Comparison of ENCODE assay signal across 19 cellular contexts in the genomic region with DNA sequence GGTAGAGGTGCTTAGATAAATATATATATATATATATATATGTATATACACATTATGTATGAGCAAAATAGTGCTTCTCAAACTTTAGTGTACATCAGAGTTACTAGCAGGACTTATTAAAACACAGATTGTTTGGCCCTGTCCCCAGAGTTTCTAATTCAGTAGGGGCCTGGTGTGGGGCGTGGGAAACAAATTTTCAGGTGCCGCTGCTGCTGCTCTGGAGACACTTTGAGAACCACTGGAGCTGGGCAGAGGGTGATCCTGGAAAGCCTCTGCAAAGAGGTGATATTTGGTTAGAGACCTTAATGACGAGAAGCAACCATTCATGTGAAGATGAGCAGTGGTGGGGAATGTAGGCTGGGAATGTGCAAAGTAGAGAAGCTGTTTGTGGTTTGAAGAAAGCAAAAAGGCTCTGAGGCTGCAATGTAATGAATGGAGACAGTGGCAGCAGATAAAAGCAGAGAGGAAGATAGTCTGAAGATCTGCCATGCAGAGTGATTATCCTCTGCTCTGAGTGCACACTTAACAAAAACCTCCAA.
A peak's percentile ranks its signal among the peaks of the same experiment; 100 is the strongest.
DNase-seq lines count a peak whose midpoint lies in the region; ATAC-seq and TF ChIP-seq lines count a peak whose summit lies in the region.
"Had no signal": no experiment of that assay in that cellular context is flagged by ENCODE, and none has a peak within 500 bp of the region (broad histone marks: within the 10 kb centered on the region; RNA-seq: fewer than 3 reads in every experiment).

No MANE protein-coding gene starts in this region.

- H3K79me1 ChIP-seq in H9 (ENCODE audit: insufficient read depth, low read depth, low read length, poor library complexity, severe bottlenecking) = no peaks in the 10 kb centered on the region

- no peak overlapping the region for H3K18ac ChIP-seq in H9 (ENCODE audit: insufficient read length, low read depth, low read length)

- peak overlapping the region in 2 of 3 donors; percentile 39 to 57 for H3K27ac Mint-ChIP-seq in CD4-positive, CD25-positive, alpha-beta regulatory T cell
- H3K27ac Mint-ChIP-seq in H9 = peak overlapping the region in 2 of 3 experiments; percentile 9 to 14; a peak in 4 of 7 replicates
- H3K27ac Mint-ChIP-seq in endodermal cell = no peak overlapping the region
- H3K27ac Mint-ChIP-seq in naive thymus-derived CD4-positive, alpha-beta T cell = peak overlapping the region in 5 of 9 donors; percentile 1 to 68 (median 42)
- no peak overlapping the region for H3K27ac Mint-ChIP-seq in activated T-cell treated with anti-CD3 and anti-CD28 coated beads, Interleukin-2, amount 50 U/mL, for 72 hours
- H3K27ac Mint-ChIP-seq: HFFc6, IgD-negative memory B cell had no signal

- H3K4me1 ChIP-seq in CD4-positive, CD25-positive, alpha-beta regulatory T cell (ENCODE audit: control insufficient read depth, insufficient read depth, low read length, poor library complexity, severe bottlenecking) = peaks cover 22% of the 10 kb centered on the region
- H3K4me1 ChIP-seq in H9 (ENCODE audit: insufficient read depth, low read length) = no peaks in the 10 kb centered on the region; the same call in 1 of the 2 replicates
- peaks cover 3% of the 10 kb centered on the region for H3K4me1 ChIP-seq in endodermal cell (ENCODE audit: control insufficient read depth, insufficient read depth, low read length)
- peaks cover 0 to 34% of the 10 kb centered on the region in 2 donors for H3K4me1 ChIP-seq in naive thymus-derived CD4-positive, alpha-beta T cell (ENCODE audit: control insufficient read depth in 2 of 2, insufficient read depth in 2 of 2, low read length in 2 of 2)
- peaks cover 0 to 56% (median 7%) of the 10 kb centered on the region in 3 donors for H3K4me1 ChIP-seq in gastroesophageal sphincter

- no peak overlapping the region for H3T11ph ChIP-seq in H9 (ENCODE audit: low read length)

- H3K27me3 ChIP-seq in CD4-positive, CD25-positive, alpha-beta regulatory T cell (ENCODE audit: control insufficient read depth, insufficient read depth, low read length) = no peaks in the 10 kb centered on the region
- H3K27me3 ChIP-seq in H9 (ENCODE audit: insufficient read depth, low read length) (no peaks in the 10 kb centered on the region), endodermal cell (ENCODE audit: control insufficient read depth, insufficient read depth, low read length, poor library complexity, severe bottlenecking) (no peaks in the 10 kb centered on the region), gastroesophageal sphincter (no peaks in the 10 kb centered on the region)
- H3K27me3 ChIP-seq in naive thymus-derived CD4-positive, alpha-beta T cell (ENCODE audit: control insufficient read depth in 2 of 2, insufficient read depth in 2 of 2, low read length in 2 of 2) = no peaks in the 10 kb centered on the region

- CTCF ChIA-PET in naive thymus-derived CD4-positive, alpha-beta T cell (lab: Charles Lee) = interaction anchor here (1.3 kb wide), 1 partner anchor 9 kb away, joined by 3 read pairs; no protein-coding TSS in a partner anchor

- H3K14ac ChIP-seq in H9 (ENCODE audit: insufficient read depth, low read length) = no peak overlapping the region

- H3K36me3 Mint-ChIP-seq in CD4-positive, CD25-positive, alpha-beta regulatory T cell = peaks cover 7% of the 10 kb centered on the region
- H3K36me3 Mint-ChIP-seq in H9 (ENCODE audit: insufficient read depth in 1 of 3, low read depth in 3 of 3) (peaks cover 0 to 6% (median 0%) of the 10 kb centered on the region in 3 experiments; a peak in 1 of 7 replicates), endodermal cell (ENCODE audit: low read depth) (no peaks in the 10 kb centered on the region)
- peaks cover 0 to 4% (median 0%) of the 10 kb centered on the region in 5 donors for H3K36me3 Mint-ChIP-seq in naive thymus-derived CD4-positive, alpha-beta T cell
- H3K36me3 Mint-ChIP-seq in activated T-cell treated with anti-CD3 and anti-CD28 coated beads, Interleukin-2, amount 50 U/mL, for 72 hours (ENCODE audit: insufficient read depth in 2 of 2) = peaks cover 0 to 1% of the 10 kb centered on the region in 2 donors
- H3K36me3 Mint-ChIP-seq: IgD-negative memory B cell had no signal

- no peak overlapping the region for H3K27ac ChIP-seq in CD4-positive, CD25-positive, alpha-beta regulatory T cell (ENCODE audit: insufficient read depth, low read length, poor library complexity, severe bottlenecking)
- no peak overlapping the region for H3K27ac ChIP-seq in H9 (ENCODE audit: insufficient read length, low read depth, low read length)
- H3K27ac ChIP-seq in endodermal cell (ENCODE audit: low read depth, low read length) = no peak overlapping the region
- no peak overlapping the region for H3K27ac ChIP-seq in naive thymus-derived CD4-positive, alpha-beta T cell (ENCODE audit: low read depth, low read length)
- H3K27ac ChIP-seq in gastroesophageal sphincter = no peak overlapping the region
- H3K27ac ChIP-seq: SK-N-MC had no signal

- H2BK5ac ChIP-seq in H9 (ENCODE audit: insufficient read length, low read length) = no peak overlapping the region

- H3K4me2 ChIP-seq in H9 (ENCODE audit: insufficient read depth, insufficient read length, low read length) = no peak overlapping the region

- TF ChIP-seq EP300 in gastroesophageal sphincter (IDR thresholded peaks at IDR 0.05) = no peak

- no peak overlapping the region for H4K91ac ChIP-seq in H9 (ENCODE audit: insufficient read length, low read depth, low read length)

- no peak for ATAC-seq in CD4-positive, CD25-positive, alpha-beta regulatory T cell (ENCODE audit: low read depth in 2 of 2)
- peak; percentile 22 for ATAC-seq in naive thymus-derived CD4-positive, alpha-beta T cell
- no peak for ATAC-seq in activated T-cell treated with anti-CD3 and anti-CD28 coated beads, Interleukin-2, amount 50 U/mL, for 72 hours (replicated peaks in 1 of 2)
- ATAC-seq in gastroesophageal sphincter = no peak

- no peak overlapping the region for H3K56ac ChIP-seq in H9 (ENCODE audit: insufficient read length, low read depth, low read length)

- no peak for TF ChIP-seq POLR2A in gastroesophageal sphincter (IDR thresholded peaks at IDR 0.05)

- no peak overlapping the region for H3K4me3 ChIP-seq in CD4-positive, CD25-positive, alpha-beta regulatory T cell (ENCODE audit: low read depth, low read length)
- H3K4me3 ChIP-seq in endodermal cell (ENCODE audit: low read length) = no peak overlapping the region
- no peak overlapping the region for H3K4me3 ChIP-seq in naive thymus-derived CD4-positive, alpha-beta T cell (ENCODE audit: low read length)
- no peak overlapping the region for H3K4me3 ChIP-seq in gastroesophageal sphincter
- H3K4me3 ChIP-seq: SK-N-MC had no signal

- POLR2A ChIA-PET in naive thymus-derived CD4-positive, alpha-beta T cell (lab: Charles Lee) = interaction anchor here (1.0 kb wide), 1 partner anchor 9 kb away, joined by 3 read pairs; no protein-coding TSS in a partner anchor

- no peak overlapping the region for H2BK12ac ChIP-seq in H9 (ENCODE audit: insufficient read length, low read depth, low read length)

- intact Hi-C loops in naive thymus-derived CD4-positive, alpha-beta T cell (cut with micrococcal nuclease) = loop anchor here in 1 of 2 donors (5.0 kb wide), 1 partner anchor 140 kb away; no protein-coding TSS in a partner anchor

- no peak overlapping the region for H2BK20ac ChIP-seq in H9 (ENCODE audit: low read depth, low read length, poor library complexity, severe bottlenecking)

- H2BK15ac ChIP-seq in H9 (ENCODE audit: low read depth, low read length) = no peak overlapping the region

- H3K23ac ChIP-seq in H9 (ENCODE audit: insufficient read length, low read depth, low read length) = no peak overlapping the region

- H4K8ac ChIP-seq in H9 (replicated peaks; ENCODE audit: insufficient read length, low read depth, low read length) = no peak overlapping the region

- no peak overlapping the region for H2AK5ac ChIP-seq in H9 (ENCODE audit: insufficient read length, low read length)

- H3K9me3 Mint-ChIP-seq in CD4-positive, CD25-positive, alpha-beta regulatory T cell = peaks cover 0 to 2% (median 0%) of the 10 kb centered on the region in 7 donors
- H3K9me3 Mint-ChIP-seq in H9 (peaks cover 0 to 3% of the 10 kb centered on the region in 2 experiments; a peak in 1 of 5 replicates), endodermal cell (no peaks in the 10 kb centered on the region)
- H3K9me3 Mint-ChIP-seq in naive thymus-derived CD4-positive, alpha-beta T cell = peaks cover 0 to 3% (median 0%) of the 10 kb centered on the region in 11 donors
- no peaks in the 10 kb centered on the region for H3K9me3 Mint-ChIP-seq in activated T-cell treated with anti-CD3 and anti-CD28 coated beads, Interleukin-2, amount 50 U/mL, for 72 hours
- H3K9me3 Mint-ChIP-seq: HFFc6 had no signal

- peaks cover 33 to 89% (median 72%) of the 10 kb centered on the region in 4 donors for H3K4me1 Mint-ChIP-seq in CD4-positive, CD25-positive, alpha-beta regulatory T cell
- H3K4me1 Mint-ChIP-seq in H9 (peaks cover 33 to 41% of the 10 kb centered on the region in 2 experiments), endodermal cell (peaks cover 25% of the 10 kb centered on the region)
- H3K4me1 Mint-ChIP-seq in naive thymus-derived CD4-positive, alpha-beta T cell = peaks cover 12 to 95% (median 88%) of the 10 kb centered on the region in 7 donors
- peaks cover 47% of the 10 kb centered on the region for H3K4me1 Mint-ChIP-seq in activated T-cell treated with anti-CD3 and anti-CD28 coated beads, Interleukin-2, amount 50 U/mL, for 72 hours (ENCODE audit: low read depth)
- H3K4me1 Mint-ChIP-seq: IgD-negative memory B cell had no signal

- H3K4ac ChIP-seq in H9 (ENCODE audit: low read depth, low read length) = no peak overlapping the region

- H3K27me3 Mint-ChIP-seq in CD4-positive, CD25-positive, alpha-beta regulatory T cell = no peaks in the 10 kb centered on the region
- no peaks in the 10 kb centered on the region for H3K27me3 Mint-ChIP-seq in H9 (ENCODE audit: low read depth)
- no peaks in the 10 kb centered on the region for H3K27me3 Mint-ChIP-seq in endodermal cell (ENCODE audit: insufficient read depth)
- H3K27me3 Mint-ChIP-seq in naive thymus-derived CD4-positive, alpha-beta T cell = peaks cover 0 to 2% (median 0%) of the 10 kb centered on the region in 5 donors
- H3K27me3 Mint-ChIP-seq in activated T-cell treated with anti-CD3 and anti-CD28 coated beads, Interleukin-2, amount 50 U/mL, for 72 hours (ENCODE audit: low read depth) = peaks cover 5% of the 10 kb centered on the region

- no peak overlapping the region for H2AFZ ChIP-seq in H9 (ENCODE audit: low read length)

- no peak overlapping the region for H2BK120ac ChIP-seq in H9 (ENCODE audit: low read depth, low read length, poor library complexity, severe bottlenecking)

- WGBS in H9 (ENCODE audit: extremely low coverage, insufficient read length, low lambda C conversion rate) = no CpG with 5 or more reads among the region's 3 CpGs
- WGBS in endodermal cell (ENCODE audit: insufficient coverage in 1 of 2, insufficient read length in 1 of 2), 2 experiments = 88% methylated on average over 3 of the region's 3 CpGs
- WGBS in gastroesophageal sphincter (ENCODE audit: low coverage in 1 of 2), 2 donors = 69 to 94% methylated on average over 2 to 3 of the region's 3 CpGs

- H3K36me3 ChIP-seq in CD4-positive, CD25-positive, alpha-beta regulatory T cell (ENCODE audit: control insufficient read depth, insufficient read depth, low read length) = no peaks in the 10 kb centered on the region
- H3K36me3 ChIP-seq in endodermal cell (ENCODE audit: control insufficient read depth, insufficient read depth, low read length) = no peaks in the 10 kb centered on the region
- no peaks in the 10 kb centered on the region for H3K36me3 ChIP-seq in naive thymus-derived CD4-positive, alpha-beta T cell (ENCODE audit: control insufficient read depth in 2 of 3, insufficient read depth in 3 of 3, low read length in 3 of 3)
- H3K36me3 ChIP-seq in gastroesophageal sphincter = no peaks in the 10 kb centered on the region

- H3K9ac ChIP-seq in H9 (ENCODE audit: extremely low read depth, insufficient read length, low read length) (no peak overlapping the region), endodermal cell (ENCODE audit: extremely low read depth, low read length, poor library complexity, severe bottlenecking) (no peak overlapping the region)

- H3K9me3 ChIP-seq in CD4-positive, CD25-positive, alpha-beta regulatory T cell (ENCODE audit: control insufficient read depth in 2 of 2, low read length in 2 of 2) = no peaks in the 10 kb centered on the region
- H3K9me3 ChIP-seq in H9 (ENCODE audit: control insufficient read depth, low read depth, low read length) (no peaks in the 10 kb centered on the region), endodermal cell (ENCODE audit: control insufficient read depth, low read length) (peaks cover 4% of the 10 kb centered on the region), gastroesophageal sphincter (no peaks in the 10 kb centered on the region)
- H3K9me3 ChIP-seq in naive thymus-derived CD4-positive, alpha-beta T cell (ENCODE audit: control insufficient read depth in 2 of 3, low read length in 3 of 3) = no peaks in the 10 kb centered on the region

- no peaks in the 10 kb centered on the region for H3K79me2 ChIP-seq in H9 (ENCODE audit: insufficient read depth, low read length)

- H3K4me3 Mint-ChIP-seq in CD4-positive, CD25-positive, alpha-beta regulatory T cell = peak overlapping the region in 3 of 4 donors; percentile 5 to 17 (median 13)
- no peak overlapping the region for H3K4me3 Mint-ChIP-seq in H9
- no peak overlapping the region for H3K4me3 Mint-ChIP-seq in endodermal cell
- peak overlapping the region in 4 of 10 donors; percentile 1 to 32 (median 22) for H3K4me3 Mint-ChIP-seq in naive thymus-derived CD4-positive, alpha-beta T cell
- H3K4me3 Mint-ChIP-seq in activated T-cell treated with anti-CD3 and anti-CD28 coated beads, Interleukin-2, amount 50 U/mL, for 72 hours = no peak overlapping the region
- H3K4me3 Mint-ChIP-seq: HFFc6, IgD-negative memory B cell had no signal

- TF ChIP-seq CTCF in H9 (conservative IDR thresholded peaks at IDR 0.05) (no peak), endodermal cell (conservative IDR thresholded peaks at IDR 0.05) (no peak), gastroesophageal sphincter (IDR thresholded peaks at IDR 0.05) (no peak)

- no peaks in the 10 kb centered on the region for H3K23me2 ChIP-seq in H9 (ENCODE audit: insufficient read length, low read depth, low read length, poor library complexity, severe bottlenecking)

- H4K5ac ChIP-seq in H9 (ENCODE audit: insufficient read length, low read depth, low read length) = no peak overlapping the region

- DNase-seq in CD4-positive, CD25-positive, alpha-beta regulatory T cell = no peak
- peak; percentile 25 for DNase-seq in H9
- peak; percentile 47 for DNase-seq in endodermal cell
- DNase-seq in naive thymus-derived CD4-positive, alpha-beta T cell = no peak
- DNase-seq in HCEC 1CT = no peak
- no peak for DNase-seq in activated T-cell treated with anti-CD3 and anti-CD28 coated beads, Interleukin-2, amount 50 U/mL, for 72 hours
- no peak for DNase-seq in T-helper 9 cell
- DNase-seq: DMS53, H7, HFFc6, NCI-H1436, NCI-H187, NCI-H2171 treated with DMSO at 0.1 percent for 48 hours, NCI-H345, NCI-H510A treated with DMSO at 0.1 percent for 48 hours, SIG-M5 had no signal

- H4K20me1 ChIP-seq in H9 (ENCODE audit: control insufficient read depth, insufficient read depth, insufficient read length) = no peaks in the 10 kb centered on the region

Comparison
In these comparisons a context has a peak if more than half of its experiments do, and no peak if none do; other contexts are left out.
1. DNase-seq: peak in H9 (single experiment) and endodermal cell (single experiment); none in CD4-positive, CD25-positive, alpha-beta regulatory T cell (0 of 3), naive thymus-derived CD4-positive, alpha-beta T cell (0 of 9), HCEC 1CT (single experiment), activated T-cell treated with anti-CD3 and anti-CD28 coated beads, Interleukin-2, amount 50 U/mL, for 72 hours (0 of 2) and T-helper 9 cell (single experiment).
2. H3K27ac Mint-ChIP-seq: peak in CD4-positive, CD25-positive, alpha-beta regulatory T cell (2 of 3), H9 (2 of 3) and naive thymus-derived CD4-positive, alpha-beta T cell (5 of 9); none in endodermal cell (single experiment) and activated T-cell treated with anti-CD3 and anti-CD28 coated beads, Interleukin-2, amount 50 U/mL, for 72 hours (single experiment).
3. H3K4me3 Mint-ChIP-seq: peak in CD4-positive, CD25-positive, alpha-beta regulatory T cell (3 of 4); none in H9 (0 of 2), endodermal cell (single experiment) and activated T-cell treated with anti-CD3 and anti-CD28 coated beads, Interleukin-2, amount 50 U/mL, for 72 hours (0 of 2).